ENCODE assay signal across 1 cellular context in the genomic region with DNA sequence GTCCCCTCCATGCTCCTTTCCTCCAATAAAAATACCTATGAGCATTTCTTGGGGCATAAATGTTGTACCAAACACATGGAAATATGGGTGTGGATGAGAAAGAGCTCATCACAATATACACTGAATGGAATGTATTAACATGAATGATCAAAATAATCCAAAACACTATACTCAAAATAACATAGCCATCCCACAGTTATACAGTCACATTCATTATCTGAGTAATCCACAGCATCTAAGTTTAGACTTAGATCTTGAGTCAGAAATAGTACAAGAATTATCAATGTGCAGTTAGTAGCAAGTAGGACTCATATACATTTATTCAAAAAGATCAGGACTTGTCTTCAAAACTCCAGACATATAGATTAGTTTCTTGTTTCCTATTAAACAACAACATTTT.
TF ChIP-seq lines count a peak whose summit lies in the region.

No MANE protein-coding gene starts in this region.

TF ChIP-seq in IMR-90, 13 proteins besides CTCF, POLR2A, EP300 and RAD21 (continued from another document):
- TF ChIP-seq, protein P1, sequence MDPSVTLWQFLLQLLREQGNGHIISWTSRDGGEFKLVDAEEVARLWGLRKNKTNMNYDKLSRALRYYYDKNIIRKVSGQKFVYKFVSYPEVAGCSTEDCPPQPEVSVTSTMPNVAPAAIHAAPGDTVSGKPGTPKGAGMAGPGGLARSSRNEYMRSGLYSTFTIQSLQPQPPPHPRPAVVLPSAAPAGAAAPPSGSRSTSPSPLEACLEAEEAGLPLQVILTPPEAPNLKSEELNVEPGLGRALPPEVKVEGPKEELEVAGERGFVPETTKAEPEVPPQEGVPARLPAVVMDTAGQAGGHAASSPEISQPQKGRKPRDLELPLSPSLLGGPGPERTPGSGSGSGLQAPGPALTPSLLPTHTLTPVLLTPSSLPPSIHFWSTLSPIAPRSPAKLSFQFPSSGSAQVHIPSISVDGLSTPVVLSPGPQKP (IDR thresholded peaks at IDR 0.05; ENCODE audit: borderline replicate concordance, low read depth, low read length), result no peak
- no peak for TF ChIP-seq NFE2L2 (IDR thresholded peaks at IDR 0.05; ENCODE audit: low read depth, low read length)
- TF ChIP-seq FOS (IDR thresholded peaks at IDR 0.05; ENCODE audit: low read depth, low read length), result no peak
- TF ChIP-seq MAZ (IDR thresholded peaks at IDR 0.05; ENCODE audit: borderline replicate concordance, low read depth, low read length), result no peak
